In genomic region chr2:139864821-139865302, GRCh38 we compare ENCODE assay signal across 23 cellular contexts.
DNase-seq lines count a peak whose midpoint lies in the region; TF ChIP-seq lines count a peak whose summit lies in the region.
"Had no signal": no experiment of that assay in that cellular context is flagged by ENCODE, and none has a peak within 500 bp of the region (broad histone marks: within the 10 kb centered on the region; RNA-seq: fewer than 3 reads in every experiment).

No MANE protein-coding gene starts in this region.

- no peaks in the 10 kb centered on the region for H3K79me2 ChIP-seq in smooth muscle cell (ENCODE audit: low read depth)
- H3K79me2 ChIP-seq in PC-9 (ENCODE audit: low read depth), result no peaks in the 10 kb centered on the region

- BruUV-seq in PC-9 (replicated peaks; lab: Mats Ljungman, UMichigan), result no TSS peak

- no peak for TF ChIP-seq CTCF in choroid plexus epithelial cell (conservative IDR thresholded peaks at IDR 0.05; ENCODE audit: low read depth, low read length)
- TF ChIP-seq CTCF in smooth muscle cell (IDR thresholded peaks at IDR 0.05; ENCODE audit: borderline replicate concordance, insufficient read depth, poor library complexity, severe bottlenecking), result no peak
- no peak for TF ChIP-seq CTCF in PC-9 (conservative IDR thresholded peaks at IDR 0.05)
- TF ChIP-seq CTCF in nephron progenitor cell (IDR thresholded peaks at IDR 0.05), result no peak
- TF ChIP-seq CTCF in lower leg skin (IDR thresholded peaks at IDR 0.05), result no peak

- no peak overlapping the region for H3K4me3 ChIP-seq in choroid plexus epithelial cell (ENCODE audit: low read depth, low read length)
- no peak overlapping the region for H3K4me3 ChIP-seq in smooth muscle cell
- no peak overlapping the region for H3K4me3 ChIP-seq in PC-9
- H3K4me3 ChIP-seq in lower leg skin (ENCODE audit: low read depth, poor library complexity, severe bottlenecking), result no peak overlapping the region
- H3K4me3 ChIP-seq: A549, SJSA1 had no signal

- no peak overlapping the region for H3K27ac Mint-ChIP-seq in nephron progenitor cell
- H3K27ac Mint-ChIP-seq: activated CD4-positive, alpha-beta T cell treated with anti-CD3 and anti-CD28 coated beads for 36 hours; activated CD8-positive, alpha-beta T cell treated with anti-CD3 and anti-CD28 coated beads, Interleukin-2, amount 10 ng/mL, durations not matched to agents 7 days and 5 days; activated naive CD4-positive, alpha-beta T cell treated with anti-CD3 and anti-CD28 coated beads, Interleukin-2, amount 50 U/mL, for 72 hours; B cell; naive thymus-derived CD4-positive, alpha-beta T cell; stimulated activated naive CD8-positive, alpha-beta T cell treated with anti-CD3 and anti-CD28 coated beads, Interleukin-15, amount 100 ng/mL, for 72 hours had no signal

- no peaks in the 10 kb centered on the region for H3K27me3 Mint-ChIP-seq in nephron progenitor cell (ENCODE audit: low read depth, poor library complexity)
- H3K27me3 Mint-ChIP-seq: activated CD4-positive, alpha-beta T cell treated with anti-CD3 and anti-CD28 coated beads for 36 hours; B cell; central memory CD8-positive, alpha-beta T cell; naive thymus-derived CD4-positive, alpha-beta T cell; stimulated activated naive CD8-positive, alpha-beta T cell treated with anti-CD3 and anti-CD28 coated beads, Interleukin-15, amount 100 ng/mL, for 72 hours had no signal

- H3K36me3 ChIP-seq in smooth muscle cell (ENCODE audit: low read depth), result no peaks in the 10 kb centered on the region
- H3K36me3 ChIP-seq in PC-9 (ENCODE audit: low read depth), result no peaks in the 10 kb centered on the region
- H3K36me3 ChIP-seq: SJSA1 had no signal

- H3K9ac ChIP-seq in smooth muscle cell (ENCODE audit: low read depth), result no peak overlapping the region

- no peaks in the 10 kb centered on the region for H3K36me3 Mint-ChIP-seq in nephron progenitor cell (ENCODE audit: low read depth)
- H3K36me3 Mint-ChIP-seq: naive thymus-derived CD4-positive, alpha-beta T cell had no signal

- H3K4me2 ChIP-seq in smooth muscle cell (no peak overlapping the region), PC-9 (no peak overlapping the region)
- H3K4me2 ChIP-seq: A549 had no signal

- H3K9me3 ChIP-seq in smooth muscle cell (replicated peaks; ENCODE audit: low read depth) (no peaks in the 10 kb centered on the region), PC-9 (ENCODE audit: insufficient read depth, low read depth) (no peaks in the 10 kb centered on the region; the same call in 1 of the 2 replicates)
- H3K9me3 ChIP-seq: A549 had no signal

- TF ChIP-seq POLR2A in lower leg skin (IDR thresholded peaks at IDR 0.05), result no peak

- intact Hi-C loops in PC-9 (cut with micrococcal nuclease; ENCODE audit: unreplicated experiment), result no loop called here
- intact Hi-C loops in lower leg skin (cut with DNase I; ENCODE audit: low total_unique reads), result no loop called here

- POLR2A ChIA-PET in PC-9 (lab: Charles Lee; ENCODE audit: unreplicated experiment), result no interaction called here

- 72% methylated on average over 6 of the region's 6 CpGs for WGBS in smooth muscle cell (ENCODE audit: low lambda C conversion rate)
- 67 to 70% methylated on average over 6 of the region's 6 CpGs for whole genome bisulfite sequencing in lower leg skin, 2 donors

- CTCF ChIA-PET in PC-9 (lab: Charles Lee), result no interaction called here

- H4K20me1 ChIP-seq in smooth muscle cell (ENCODE audit: low read depth) (no peaks in the 10 kb centered on the region), PC-9 (ENCODE audit: insufficient read depth) (no peaks in the 10 kb centered on the region)

- H3K9me2 ChIP-seq in PC-9 (ENCODE audit: insufficient read depth), result no peaks in the 10 kb centered on the region

- H3K27me3 ChIP-seq in smooth muscle cell (ENCODE audit: low read depth) (no peaks in the 10 kb centered on the region), PC-9 (ENCODE audit: insufficient read depth, low read depth) (no peaks in the 10 kb centered on the region)
- H3K27me3 ChIP-seq: SJSA1 had no signal

- H3K4me1 Mint-ChIP-seq in nephron progenitor cell, result no peaks in the 10 kb centered on the region
- H3K4me1 Mint-ChIP-seq: activated CD4-positive, alpha-beta T cell treated with anti-CD3 and anti-CD28 coated beads for 36 hours; B cell; central memory CD8-positive, alpha-beta T cell; naive thymus-derived CD4-positive, alpha-beta T cell; stimulated activated naive CD8-positive, alpha-beta T cell treated with anti-CD3 and anti-CD28 coated beads, Interleukin-15, amount 100 ng/mL, for 72 hours had no signal

- H3K27ac ChIP-seq in smooth muscle cell (ENCODE audit: low read depth) (no peak overlapping the region), PC-9 (no peak overlapping the region)
- H3K27ac ChIP-seq: A549, SJSA1 had no signal

- H3K4me1 ChIP-seq in smooth muscle cell (ENCODE audit: low read depth) (no peaks in the 10 kb centered on the region), PC-9 (replicated peaks; ENCODE audit: insufficient read depth) (no peaks in the 10 kb centered on the region)
- H3K4me1 ChIP-seq: A549, SJSA1 had no signal

- DNase-seq in NCI-H526 (lab: John Stamatoyannopoulos, UW), result peak; percentile 10 to 11
- no peak for DNase-seq in NCI-H526 treated with DMSO at 0.1 percent for 48 hours (lab: John Stamatoyannopoulos, UW)
- peak; percentile 7 for DNase-seq in RPMI7951 (ENCODE audit: low read depth)
- peak; percentile 0 for DNase-seq in choroid plexus epithelial cell (ENCODE audit: low read depth)
- DNase-seq in smooth muscle cell (lab: John Stamatoyannopoulos, UW; ENCODE audit: unreplicated experiment), result no peak
- no peak for DNase-seq in PC-9
- DNase-seq in nephron progenitor cell, result no peak
- DNase-seq in lower leg skin (ENCODE audit: low spot score in 2 of 2), result no peak
- DNase-seq: activated CD4-positive, alpha-beta T cell treated with anti-CD3 and anti-CD28 coated beads for 36 hours; activated CD8-positive, alpha-beta T cell treated with anti-CD3 and anti-CD28 coated beads, Interleukin-2, amount 10 ng/mL, durations not matched to agents 7 days and 5 days; dermis blood vessel endothelial cell; kidney; midbrain; naive thymus-derived CD4-positive, alpha-beta T cell; NCI-H1694; NCI-H69; stimulated activated naive CD8-positive, alpha-beta T cell treated with anti-CD3 and anti-CD28 coated beads, Interleukin-15, amount 100 ng/mL, for 72 hours; T-helper 1 cell had no signal

- no peak overlapping the region for H3K4me3 Mint-ChIP-seq in nephron progenitor cell
- H3K4me3 Mint-ChIP-seq: activated CD4-positive, alpha-beta T cell treated with anti-CD3 and anti-CD28 coated beads for 36 hours; activated CD8-positive, alpha-beta T cell treated with anti-CD3 and anti-CD28 coated beads, Interleukin-2, amount 10 ng/mL, durations not matched to agents 7 days and 5 days; B cell; central memory CD8-positive, alpha-beta T cell; naive thymus-derived CD4-positive, alpha-beta T cell; stimulated activated naive CD8-positive, alpha-beta T cell treated with anti-CD3 and anti-CD28 coated beads, Interleukin-15, amount 100 ng/mL, for 72 hours had no signal

- H3F3A ChIP-seq in smooth muscle cell (ENCODE audit: low read depth), result no peaks in the 10 kb centered on the region
- H3F3A ChIP-seq in PC-9 (ENCODE audit: insufficient read depth, low read depth), result no peaks in the 10 kb centered on the region

- H2AFZ ChIP-seq in smooth muscle cell (ENCODE audit: low read depth), result peak overlapping the region; percentile 71
- no peak overlapping the region for H2AFZ ChIP-seq in PC-9

- peaks cover 35% of the 10 kb centered on the region for H3K9me3 Mint-ChIP-seq in nephron progenitor cell

Comparison
In these comparisons a context has a peak if more than half of its experiments do, and no peak if none do; other contexts are left out.
1. DNase-seq: peak in NCI-H526 (2 of 2), RPMI7951 (single experiment) and choroid plexus epithelial cell (single experiment); none in NCI-H526 treated with DMSO at 0.1 percent for 48 hours (single experiment), smooth muscle cell (single experiment), PC-9 (0 of 2), nephron progenitor cell (single experiment) and lower leg skin (0 of 2).